Comparison of ENCODE assay signal across 3 cellular contexts in the genomic region with DNA sequence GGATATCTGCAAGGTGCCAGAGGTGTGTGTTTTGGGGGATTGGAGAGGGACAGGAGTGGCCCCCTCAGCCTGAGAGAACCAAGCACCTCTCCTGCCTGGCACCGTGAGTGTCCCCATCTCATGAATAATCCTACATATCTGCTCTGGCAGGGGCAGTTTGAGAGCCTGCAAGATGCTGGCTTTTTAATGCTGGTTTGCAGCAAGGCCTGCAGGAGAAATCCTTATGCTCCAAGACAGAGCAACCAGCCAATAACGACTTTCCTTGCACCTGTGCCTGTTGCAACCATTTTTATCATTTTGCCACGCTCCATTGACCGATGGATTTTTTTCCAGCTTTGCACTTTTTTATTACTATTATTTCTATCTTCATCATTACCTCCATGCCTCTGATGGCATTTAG.
"Had no signal": no experiment of that assay in that cellular context is flagged by ENCODE, and none has a peak within 500 bp of the region (broad histone marks: within the 10 kb centered on the region; RNA-seq: fewer than 3 reads in every experiment).

No MANE protein-coding gene starts in this region.

- H3K4me3 ChIP-seq: GM12878 had no signal

- DNase-seq: GDM1, GF-D8 had no signal
